ENCODE assay signal across 1 cellular context in genomic region chr14:22977684-22978486, GRCh38.
TF ChIP-seq lines count a peak whose summit lies in the region.

No MANE protein-coding gene starts in this region.

TF ChIP-seq in HepG2, 621 proteins besides CTCF, POLR2A, EP300 and RAD21 (continued from another document and continues in another):
- TF ChIP-seq RERE (CRISPR knock-in tag; IDR thresholded peaks at IDR 0.05; ENCODE audit: low read depth) (peak; percentile 86), ZNF276 (CRISPR knock-in tag; IDR thresholded peaks at IDR 0.05; ENCODE audit: low read depth) (peak; percentile 96), TBX2 (CRISPR knock-in tag; IDR thresholded peaks at IDR 0.05; ENCODE audit: borderline replicate concordance) (peak; percentile 49), ZNF274 (CRISPR knock-in tag; IDR thresholded peaks at IDR 0.05) (peak; percentile 86; the same call in 1 of the 2 replicates), U2AF2 (IDR thresholded peaks at IDR 0.05; ENCODE audit: low read depth, low read length) (peak; percentile 79; the same call in 1 of the 2 replicates), POGK (CRISPR knock-in tag; conservative IDR thresholded peaks at IDR 0.05) (peak; percentile 82), HMG20A (CRISPR knock-in tag; IDR thresholded peaks at IDR 0.05; ENCODE audit: borderline replicate concordance) (peak; percentile 92), ZNF333 (CRISPR knock-in tag; IDR thresholded peaks at IDR 0.05; ENCODE audit: borderline replicate concordance) (no peak), TRAFD1 (CRISPR knock-in tag; IDR thresholded peaks at IDR 0.05; ENCODE audit: borderline replicate concordance) (peak; percentile 18; the same call in 1 of the 2 replicates), ATF5 (CRISPR knock-in tag; IDR thresholded peaks at IDR 0.05; ENCODE audit: low read depth) (0 out of 2 replicates have a peak, but pooled peaks have one; percentile 68), XRCC5 (optimal IDR thresholded peaks at IDR 0.05; ENCODE audit: low read length) (peak; percentile 63), ETV5 (CRISPR knock-in tag; IDR thresholded peaks at IDR 0.05; ENCODE audit: borderline replicate concordance) (peak; percentile 79), ZBTB3 (CRISPR knock-in tag; IDR thresholded peaks at IDR 0.05; ENCODE audit: borderline replicate concordance, low read depth) (peak; percentile 88), SMAD1 (CRISPR knock-in tag; IDR thresholded peaks at IDR 0.05; ENCODE audit: borderline replicate concordance, low read depth) (peak; percentile 78; the same call in 1 of the 2 replicates), NCOR1 (IDR thresholded peaks at IDR 0.05; ENCODE audit: borderline replicate concordance, low read length) (peak; percentile 93), POLR2AphosphoS5 (IDR thresholded peaks at IDR 0.05; ENCODE audit: low read depth, low read length) (peak; percentile 35), HIVEP1 (CRISPR knock-in tag; IDR thresholded peaks at IDR 0.05) (no peak), ZNF879 (CRISPR knock-in tag; IDR thresholded peaks at IDR 0.05) (no peak), MXD3 (CRISPR knock-in tag; IDR thresholded peaks at IDR 0.05) (peak; percentile 76; the same call in 1 of the 2 replicates), MTF1 (CRISPR knock-in tag; IDR thresholded peaks at IDR 0.05) (no peak), ZBTB46 (CRISPR knock-in tag; IDR thresholded peaks at IDR 0.05; ENCODE audit: borderline replicate concordance) (peak; percentile 99), RBM39 (IDR thresholded peaks at IDR 0.05; ENCODE audit: low read depth, low read length, poor library complexity, severe bottlenecking) (peak; percentile 85), HNRNPK (IDR thresholded peaks at IDR 0.05; ENCODE audit: low read depth, low read length, poor library complexity, severe bottlenecking) (peak; percentile 99), ZNF784 (CRISPR knock-in tag; IDR thresholded peaks at IDR 0.05; ENCODE audit: borderline replicate concordance) (peak; percentile 78; the same call in 1 of the 2 replicates), TBL1XR1 (IDR thresholded peaks at IDR 0.05; ENCODE audit: borderline replicate concordance, low read length, partially characterized antibody) (peak; percentile 89), ZBTB21 (CRISPR knock-in tag; IDR thresholded peaks at IDR 0.05) (peak; percentile 90), TIGD3 (CRISPR knock-in tag; IDR thresholded peaks at IDR 0.05; ENCODE audit: borderline replicate concordance) (0 out of 2 replicates have a peak, but pooled peaks have one; percentile 13), EHMT2 (IDR thresholded peaks at IDR 0.05; ENCODE audit: borderline replicate concordance, low read depth, low read length) (0 out of 2 replicates have a peak, but pooled peaks have one; percentile 38), ZNF710 (CRISPR knock-in tag; IDR thresholded peaks at IDR 0.05; ENCODE audit: borderline replicate concordance) (no peak), ZNF747 (CRISPR knock-in tag; IDR thresholded peaks at IDR 0.05; ENCODE audit: borderline replicate concordance) (peak; percentile 63; the same call in 1 of the 2 replicates), ZNF484 (CRISPR knock-in tag; IDR thresholded peaks at IDR 0.05; ENCODE audit: borderline replicate concordance, low read depth) (no peak), NBN (conservative IDR thresholded peaks at IDR 0.05) (peak; percentile 98; the same call in 1 of the 2 replicates), POLR2G (IDR thresholded peaks at IDR 0.05; ENCODE audit: low read depth, low read length) (peak; percentile 45), GZF1 (CRISPR knock-in tag; IDR thresholded peaks at IDR 0.05) (0 out of 2 replicates have a peak, but pooled peaks have one; percentile 67), RELA (CRISPR knock-in tag; IDR thresholded peaks at IDR 0.05) (peak; percentile 57; the same call in 1 of the 2 replicates), PPARG (CRISPR knock-in tag; conservative IDR thresholded peaks at IDR 0.05) (peak; percentile 93), TGIF2 (CRISPR knock-in tag; IDR thresholded peaks at IDR 0.05) (peak; percentile 70; the same call in 1 of the 2 replicates), SPEN (CRISPR knock-in tag; IDR thresholded peaks at IDR 0.05; ENCODE audit: low read depth) (peak; percentile 94; the same call in 1 of the 2 replicates), ELF3 (CRISPR knock-in tag; IDR thresholded peaks at IDR 0.05) (peak; percentile 91), FOSL1 (CRISPR knock-in tag; IDR thresholded peaks at IDR 0.05; ENCODE audit: borderline replicate concordance) (no peak)
